8 cellular contexts compared by ENCODE assay signal in genomic region chr21:29372063-29372802, GRCh38.
DNase-seq lines count a peak whose midpoint lies in the region; ATAC-seq and TF ChIP-seq lines count a peak whose summit lies in the region.

No MANE protein-coding gene starts in this region.

- no peaks in the 10 kb centered on the region for H3K9me3 Mint-ChIP-seq in CD8-positive, alpha-beta memory T cell
- peaks cover 2% of the 10 kb centered on the region for H3K9me3 Mint-ChIP-seq in dendritic cell treated with granulocyte-macrophage colony-stimulating factor and Interleukin-4, amounts not matched to agents 40 ng/mL and 50 ng/mL, for 4 days
- H3K9me3 Mint-ChIP-seq in stimulated activated naive B cell treated with anti-CD40 and anti-IgM and Interleukin-4, amounts not matched to agents 10 μg/mL and 1 μg/mL and 100 μg/mL, for 72 hours = peaks cover 0 to 3% of the 10 kb centered on the region in 2 donors

- H3K9me3 ChIP-seq in CD8-positive, alpha-beta memory T cell (ENCODE audit: low read length) = no peaks in the 10 kb centered on the region
- peaks cover 4% of the 10 kb centered on the region for H3K9me3 ChIP-seq in WERI-Rb-1 (ENCODE audit: severe bottlenecking)
- no peaks in the 10 kb centered on the region for H3K9me3 ChIP-seq in right lobe of liver

- H3K36me3 Mint-ChIP-seq in CD8-positive, alpha-beta memory T cell = peaks cover 0 to 3% (median 1%) of the 10 kb centered on the region in 3 donors
- H3K36me3 Mint-ChIP-seq in dendritic cell treated with granulocyte-macrophage colony-stimulating factor and Interleukin-4, amounts not matched to agents 40 ng/mL and 50 ng/mL, for 4 days (ENCODE audit: low read depth) = peaks cover 61% of the 10 kb centered on the region
- H3K36me3 Mint-ChIP-seq in stimulated activated naive B cell treated with anti-CD40 and anti-IgM and Interleukin-4, amounts not matched to agents 10 μg/mL and 1 μg/mL and 100 μg/mL, for 72 hours = peaks cover 37 to 45% of the 10 kb centered on the region in 2 donors

- no peak overlapping the region for H3K27ac ChIP-seq in CD8-positive, alpha-beta memory T cell (ENCODE audit: low read depth, low read length)
- no peak overlapping the region for H3K27ac ChIP-seq in WERI-Rb-1
- H3K27ac ChIP-seq in right lobe of liver = no peak overlapping the region

- peak overlapping the region in 3 of 8 donors; percentile 39 to 68 (median 57) for H3K27ac Mint-ChIP-seq in CD8-positive, alpha-beta memory T cell
- H3K27ac Mint-ChIP-seq in dendritic cell treated with granulocyte-macrophage colony-stimulating factor and Interleukin-4, amounts not matched to agents 40 ng/mL and 50 ng/mL, for 4 days = peak overlapping the region; percentile 27
- no peak overlapping the region for H3K27ac Mint-ChIP-seq in stimulated activated naive B cell treated with anti-CD40 and anti-IgM and Interleukin-4, amounts not matched to agents 10 μg/mL and 1 μg/mL and 100 μg/mL, for 72 hours

- no peak for TF ChIP-seq POLR2A in right lobe of liver (IDR thresholded peaks at IDR 0.05)

- H3K4me3 Mint-ChIP-seq in CD8-positive, alpha-beta memory T cell = no peak overlapping the region
- no peak overlapping the region for H3K4me3 Mint-ChIP-seq in dendritic cell treated with granulocyte-macrophage colony-stimulating factor and Interleukin-4, amounts not matched to agents 40 ng/mL and 50 ng/mL, for 4 days
- H3K4me3 Mint-ChIP-seq in stimulated activated naive B cell treated with anti-CD40 and anti-IgM and Interleukin-4, amounts not matched to agents 10 μg/mL and 1 μg/mL and 100 μg/mL, for 72 hours = no peak overlapping the region

- WGBS in right lobe of liver (ENCODE audit: insufficient coverage, low coverage, low lambda C conversion rate, missing lambda C conversion rate) = 29% methylated on average over 10 of the region's 11 CpGs

- DNase-seq in CD8-positive, alpha-beta memory T cell = peak; percentile 3 to 66 (median 59)
- peak; percentile 57 for DNase-seq in NCI-H2227 (lab: John Stamatoyannopoulos, UW; ENCODE audit: unreplicated experiment)
- DNase-seq in WERI-Rb-1 = peak; percentile 72
- peak in 1 of 3 donors; percentile 58 for DNase-seq in right lobe of liver
- peak; percentile 41 for DNase-seq in stimulated activated naive B cell treated with anti-CD40 and anti-IgM and Interleukin-4, amounts not matched to agents 10 μg/mL and 1 μg/mL and 100 μg/mL, for 72 hours

- H3K4me3 ChIP-seq in CD8-positive, alpha-beta memory T cell (ENCODE audit: low read length) = no peak overlapping the region
- H3K4me3 ChIP-seq in WERI-Rb-1 (ENCODE audit: low read depth, low read length) = no peak overlapping the region
- H3K4me3 ChIP-seq in right lobe of liver = no peak overlapping the region

- intact Hi-C loops in dendritic cell treated with granulocyte-macrophage colony-stimulating factor and Interleukin-4, amounts not matched to agents 40 ng/mL and 50 ng/mL, for 4 days (cut with micrococcal nuclease) = loop anchor here (1.0 to 5.0 kb wide), 4 partner anchors 35 to 282 kb away; no protein-coding TSS in a partner anchor
- intact Hi-C loops in right lobe of liver (cut with DNase I) = loop anchor here (5.0 to 10.0 kb wide), 3 partner anchors 207 to 280 kb away; no protein-coding TSS in a partner anchor

- H3K4me1 Mint-ChIP-seq in CD8-positive, alpha-beta memory T cell = peaks cover 9 to 17% (median 10%) of the 10 kb centered on the region in 3 donors
- H3K4me1 Mint-ChIP-seq in dendritic cell treated with granulocyte-macrophage colony-stimulating factor and Interleukin-4, amounts not matched to agents 40 ng/mL and 50 ng/mL, for 4 days (ENCODE audit: low read depth) = peaks cover 15% of the 10 kb centered on the region
- H3K4me1 Mint-ChIP-seq in stimulated activated naive B cell treated with anti-CD40 and anti-IgM and Interleukin-4, amounts not matched to agents 10 μg/mL and 1 μg/mL and 100 μg/mL, for 72 hours = peaks cover 10 to 11% of the 10 kb centered on the region in 2 donors

- POLR2A ChIA-PET in CD8-positive, alpha-beta memory T cell (lab: Charles Lee) = no interaction called here

- CTCF ChIA-PET in CD8-positive, alpha-beta memory T cell (lab: Charles Lee) = interaction anchor here (0.8 to 3.1 kb wide), 14 partner anchors 10 to 301 kb away, joined by 3 to 20 read pairs (median 4); no protein-coding TSS in a partner anchor

- ATAC-seq in GM19043 (IDR thresholded peaks at IDR 0.05; ENCODE audit: low read depth, unreplicated experiment) (peak; percentile 72), HG03196 (IDR thresholded peaks at IDR 0.05; ENCODE audit: unreplicated experiment) (peak; percentile 50), right lobe of liver (peak; percentile 91 to 95 (median 92))
- peak; percentile 91 to 95 for ATAC-seq in stimulated activated naive B cell treated with anti-CD40 and anti-IgM and Interleukin-4, amounts not matched to agents 10 μg/mL and 1 μg/mL and 100 μg/mL, for 72 hours (replicated peaks)

- TF ChIP-seq CTCF in WERI-Rb-1 (IDR thresholded peaks at IDR 0.05; ENCODE audit: low read depth, low read length) (peak; percentile 68), right lobe of liver (IDR thresholded peaks at IDR 0.05) (peak; percentile 72 to 89 (median 76))

- no peaks in the 10 kb centered on the region for H3K36me3 ChIP-seq in CD8-positive, alpha-beta memory T cell (ENCODE audit: insufficient read depth, low read length)
- H3K36me3 ChIP-seq in WERI-Rb-1 (peaks cover 35% of the 10 kb centered on the region), right lobe of liver (no peaks in the 10 kb centered on the region)

- no peaks in the 10 kb centered on the region for H3K27me3 ChIP-seq in CD8-positive, alpha-beta memory T cell (ENCODE audit: insufficient read depth, low read length, poor library complexity, severe bottlenecking)
- no peaks in the 10 kb centered on the region for H3K27me3 ChIP-seq in WERI-Rb-1 (ENCODE audit: insufficient read depth, low read depth, severe bottlenecking)
- H3K27me3 ChIP-seq in right lobe of liver = no peaks in the 10 kb centered on the region

- no peaks in the 10 kb centered on the region for H3K27me3 Mint-ChIP-seq in CD8-positive, alpha-beta memory T cell
- no peaks in the 10 kb centered on the region for H3K27me3 Mint-ChIP-seq in dendritic cell treated with granulocyte-macrophage colony-stimulating factor and Interleukin-4, amounts not matched to agents 40 ng/mL and 50 ng/mL, for 4 days
- H3K27me3 Mint-ChIP-seq in stimulated activated naive B cell treated with anti-CD40 and anti-IgM and Interleukin-4, amounts not matched to agents 10 μg/mL and 1 μg/mL and 100 μg/mL, for 72 hours = no peaks in the 10 kb centered on the region

- H3K4me1 ChIP-seq in CD8-positive, alpha-beta memory T cell (ENCODE audit: insufficient read depth, low read length) = peaks cover 8% of the 10 kb centered on the region
- no peaks in the 10 kb centered on the region for H3K4me1 ChIP-seq in right lobe of liver
